ENCODE assay signal across 13 cellular contexts in the genomic region with DNA sequence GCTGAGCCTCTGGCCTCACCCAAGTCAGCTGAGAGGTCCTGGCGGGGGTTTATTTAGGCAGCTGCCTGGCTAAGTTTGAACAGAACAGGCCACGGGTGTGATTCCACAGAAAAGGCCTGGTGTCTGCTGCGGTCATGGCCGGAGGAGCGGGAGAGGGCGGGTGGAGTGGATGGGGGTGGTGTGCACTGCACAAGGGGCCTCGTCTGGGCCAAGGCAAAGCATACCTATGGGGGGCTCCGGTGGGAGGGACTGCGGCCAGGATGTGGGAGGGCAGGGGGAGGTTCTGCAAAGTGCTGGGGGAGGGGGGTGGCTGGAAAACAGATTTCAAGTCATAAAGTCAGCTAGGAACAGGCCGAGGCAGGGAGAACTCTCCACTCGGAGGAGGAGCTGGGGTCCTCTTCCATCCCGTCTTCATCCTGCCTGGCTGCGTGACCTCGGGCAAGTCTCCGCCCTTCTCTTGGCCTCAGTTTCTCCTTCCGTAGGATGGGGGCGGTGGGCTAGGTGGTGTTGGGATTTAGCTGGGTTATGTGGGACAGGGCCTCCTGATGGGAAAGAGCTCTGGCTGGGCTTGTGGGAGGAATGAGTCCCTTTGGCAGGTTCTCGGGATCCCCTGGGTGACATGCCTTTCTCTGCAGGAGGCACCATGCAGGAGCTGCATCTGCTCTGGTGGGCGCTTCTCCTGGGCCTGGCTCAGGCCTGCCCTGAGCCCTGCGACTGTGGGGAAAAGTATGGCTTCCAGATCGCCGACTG. TPM values are rescaled to one million over a fixed set of nuclear protein-coding genes. Genes with fewer than 3 reads are reported as not detected.
DNase-seq lines count a peak whose midpoint lies in the region; ATAC-seq and TF ChIP-seq lines count a peak whose summit lies in the region.
"Had no signal": no experiment of that assay in that cellular context is flagged by ENCODE, and none has a peak within 500 bp of the region (broad histone marks: within the 10 kb centered on the region; RNA-seq: fewer than 3 reads in every experiment).

No MANE protein-coding gene starts in this region.

- no peak for ATAC-seq in GM19397 (IDR thresholded peaks at IDR 0.05; ENCODE audit: unreplicated experiment)
- no peak for ATAC-seq in HG02588 (IDR thresholded peaks at IDR 0.05; ENCODE audit: unreplicated experiment)

- no peak for TF ChIP-seq CTCF in left ventricle myocardium inferior (IDR thresholded peaks at IDR 0.05; ENCODE audit: borderline replicate concordance)
- TF ChIP-seq CTCF in ovary (IDR thresholded peaks at IDR 0.05) = no peak

- TF ChIP-seq POLR2A in ovary (IDR thresholded peaks at IDR 0.05) = no peak

- DNase-seq in left ventricle myocardium inferior (peak; percentile 41), ovary (peak; percentile 66 to 81 (median 78)), C1 segment of cervical spinal cord (lab: John Stamatoyannopoulos, UW) (no peak), inferior parietal cortex (ENCODE audit: extremely low spot score) (no peak)
- DNase-seq: activated T-cell treated with anti-CD3 and anti-CD28 coated beads, Interleukin-2, amount 50 U/mL, for 1 hour; hypothalamus; NCI-H1436 had no signal

- no peaks in the 10 kb centered on the region for H3K79me2 ChIP-seq in ACC112 (ENCODE audit: control insufficient read depth, insufficient read depth, low read length, unreplicated experiment)
- H3K79me2 ChIP-seq: parathyroid adenoma had no signal

- H3K36me3 ChIP-seq in ACC112 (ENCODE audit: insufficient read depth, low read length) (no peaks in the 10 kb centered on the region), left ventricle myocardium inferior (no peaks in the 10 kb centered on the region), ovary (no peaks in the 10 kb centered on the region)
- H3K36me3 ChIP-seq: BLaER1 had no signal

- no peak for TF ChIP-seq EP300 in ovary (IDR thresholded peaks at IDR 0.05)

- WGBS in ovary, 3 donors = 13 to 19% (median 14%) methylated on average over 19 to 22 of the region's 22 CpGs

- H2AFZ ChIP-seq in ACC112 (ENCODE audit: low read length, unreplicated experiment) = peak overlapping the region; percentile 99
- H2AFZ ChIP-seq: parathyroid adenoma had no signal

- H3K4me3 ChIP-seq in ACC112 (ENCODE audit: low read depth, low read length) (peak overlapping the region; percentile 70), left ventricle myocardium inferior (peak overlapping the region; percentile 60), ovary (peak overlapping the region; percentile 46)
- H3K4me3 ChIP-seq: BLaER1 had no signal

- H3K27me3 ChIP-seq in ACC112 (ENCODE audit: insufficient read depth, low read length) (no peaks in the 10 kb centered on the region), left ventricle myocardium inferior (ENCODE audit: low read depth) (no peaks in the 10 kb centered on the region), ovary (no peaks in the 10 kb centered on the region)
- H3K27me3 ChIP-seq: BLaER1 had no signal

- H3K27ac ChIP-seq in ACC112 (ENCODE audit: low read depth, low read length) = 0 out of 2 replicates have a peak overlapping the region, but pooled peaks have one; percentile 10
- H3K27ac ChIP-seq in angular gyrus (ENCODE audit: low read depth, low read length) = peak overlapping the region; percentile 4
- H3K27ac ChIP-seq in left ventricle myocardium inferior (replicated peaks) = peak overlapping the region; percentile 87
- peak overlapping the region; percentile 79 to 89 for H3K27ac ChIP-seq in ovary
- H3K27ac ChIP-seq: BLaER1, parathyroid adenoma had no signal

- H3K4me1 ChIP-seq in ACC112 (ENCODE audit: control insufficient read depth, insufficient read depth, low read length, unreplicated experiment) (peaks cover 45% of the 10 kb centered on the region), left ventricle myocardium inferior (peaks cover 69% of the 10 kb centered on the region), ovary (ENCODE audit: insufficient read depth) (peaks cover 55% of the 10 kb centered on the region)
- H3K4me1 ChIP-seq: BLaER1, parathyroid adenoma had no signal

- no peaks in the 10 kb centered on the region for H3K9me3 ChIP-seq in left ventricle myocardium inferior (replicated peaks)
- H3K9me3 ChIP-seq in ovary = no peaks in the 10 kb centered on the region
- H3K9me3 ChIP-seq: BLaER1 had no signal

- intact Hi-C loops in left ventricle myocardium inferior (cut with micrococcal nuclease) = no loop called here
- intact Hi-C loops in ovary (cut with DNase I) = loop anchor here in 2 of 4 donors (5.0 kb wide), 2 partner anchors 37 to 42 kb away; a partner anchor contains a TSS

RNA-seq across cellular contexts. Expression of a gene that starts 0.9 kb away (rescaled TPM):
- total RNA-seq in left ventricle myocardium inferior = 12.7 TPM
- 100 to 1,000 TPM; 108 to 314 (median 156) TPM for total RNA-seq in ovary
- polyA plus RNA-seq in ovary = 100 to 1,000 TPM in 1 of 2 donors, 10 to 100 TPM in 1; 82.4 to 150 TPM

RNA-seq across cellular contexts. Expression of a gene that starts 28.2 kb away (rescaled TPM):
- total RNA-seq in left ventricle myocardium inferior (not detected), ovary (1 to 10 TPM in 3 of 7 donors, under 1 TPM in 4; 0.20 to 2.8 (median 0.87) TPM)
- polyA plus RNA-seq in ovary = under 1 TPM; 0.47 to 0.64 TPM

RNA-seq across cellular contexts. Expression of a gene that starts 44.0 kb away (rescaled TPM):
- total RNA-seq in left ventricle myocardium inferior (2.6 TPM), ovary (1 to 10 TPM in 2 of 7 donors, under 1 TPM in 4, not detected in 1; 0.11 to 1.1 (median 0.57) TPM)
- polyA plus RNA-seq in ovary = under 1 TPM; 0.27 to 0.43 TPM

Comparison
In these comparisons a context has a peak if more than half of its experiments do, and no peak if none do; other contexts are left out.
1. H3K27ac ChIP-seq: peak in every context shown above with its lines; median percentile 87 in left ventricle myocardium inferior; 84 in ovary; 10 in ACC112; 4 in angular gyrus.
2. DNase-seq: peak in left ventricle myocardium inferior (single experiment) and ovary (5 of 5); none in C1 segment of cervical spinal cord (0 of 14) and inferior parietal cortex (single experiment).
3. Peak in every context shown above with its lines, with median percentiles within 50 percentile points of each other: H3K4me3 ChIP-seq.